ENCODE assay signal across 8 cellular contexts in genomic region chr11:62337682-62338181, GRCh38. TPM values are rescaled to one million over a fixed set of nuclear protein-coding genes. Genes with fewer than 3 reads are reported as not detected.
DNase-seq lines count a peak whose midpoint lies in the region; ATAC-seq and TF ChIP-seq lines count a peak whose summit lies in the region.

No MANE protein-coding gene starts in this region.

- no peak for TF ChIP-seq CTCF in Panc1 (IDR thresholded peaks at IDR 0.05)
- no peak for TF ChIP-seq CTCF in chondrocyte (IDR thresholded peaks at IDR 0.05)
- no peak for TF ChIP-seq CTCF in lower leg skin (IDR thresholded peaks at IDR 0.05)

- POLR2A ChIA-PET in Panc1 (lab: Charles Lee), result no interaction called here

- no peak overlapping the region for H3K27ac Mint-ChIP-seq in chondrocyte (ENCODE audit: unreplicated experiment)

- H3K36me3 ChIP-seq in Panc1 (ENCODE audit: control insufficient read depth, insufficient read depth, low read length), result no peaks in the 10 kb centered on the region; the same call in 1 of the 2 replicates

- H3K36me3 Mint-ChIP-seq in chondrocyte (ENCODE audit: low read depth), result no peaks in the 10 kb centered on the region

- no peaks in the 10 kb centered on the region for H3K9me3 Mint-ChIP-seq in chondrocyte (ENCODE audit: low read depth)

- DNase-seq in AG08396 (ENCODE audit: low spot score) (peak; percentile 28), Panc1 (ENCODE audit: low read depth, low spot score) (no peak), chondrocyte (ENCODE audit: low spot score) (peak; percentile 91), lower leg skin (ENCODE audit: low spot score in 2 of 2) (no peak), superior temporal gyrus (ENCODE audit: extremely low spot score) (peak; percentile 61), DMS153 (lab: John Stamatoyannopoulos, UW) (no peak)

- TF ChIP-seq POLR2A in lower leg skin (IDR thresholded peaks at IDR 0.05), result no peak

- H3K4me3 Mint-ChIP-seq in chondrocyte (ENCODE audit: unreplicated experiment), result peak overlapping the region; percentile 85

- ATAC-seq in GM19397 (IDR thresholded peaks at IDR 0.05; ENCODE audit: unreplicated experiment) (peak; percentile 22), Panc1 (peak; percentile 75), HG02571 (IDR thresholded peaks at IDR 0.05; ENCODE audit: unreplicated experiment) (no peak)

- H3K9me3 ChIP-seq in Panc1 (ENCODE audit: control insufficient read depth, insufficient read depth, low read depth, low read length), result no peaks in the 10 kb centered on the region

- H3K27ac ChIP-seq in Panc1 (ENCODE audit: low read length), result peak overlapping the region; percentile 73

- in situ Hi-C loops in Panc1 (cut with HindIII; ENCODE audit: low pct_unique_long_range_greater_than_20kb, low sequenced_read_pairs), result no loop called here

- no peaks in the 10 kb centered on the region; the same call in 1 of the 2 replicates for H3K27me3 ChIP-seq in Panc1 (ENCODE audit: control insufficient read depth, insufficient read depth, low read length)

- WGBS in lower leg skin, 2 donors, result 0 to 1% methylated on average over 47 to 48 of the region's 50 CpGs

- intact Hi-C loops in Panc1 (cut with micrococcal nuclease; ENCODE audit: unreplicated experiment), result no loop called here
- intact Hi-C loops in lower leg skin (cut with DNase I; ENCODE audit: low total_unique reads), result no loop called here

- H3K4me1 ChIP-seq in Panc1 (ENCODE audit: control insufficient read depth, insufficient read depth, low read length), result no peaks in the 10 kb centered on the region

- peak overlapping the region; percentile 68 to 79 for H3K4me3 ChIP-seq in Panc1 (ENCODE audit: low read depth in 2 of 2, low read length in 2 of 2)
- peak overlapping the region; percentile 60 for H3K4me3 ChIP-seq in lower leg skin (ENCODE audit: low read depth, poor library complexity, severe bottlenecking)

- CTCF ChIA-PET in Panc1 (lab: Charles Lee), result no interaction called here

- no TSS peak for BruUV-seq in Panc1 (replicated peaks; lab: Mats Ljungman, UMichigan)

- H3K4me1 Mint-ChIP-seq in chondrocyte (ENCODE audit: low read depth), result peaks cover 6% of the 10 kb centered on the region

- H3K27me3 Mint-ChIP-seq in chondrocyte (ENCODE audit: low read depth), result peaks cover 33% of the 10 kb centered on the region

RNA-seq across cellular contexts. Expression of gene ASRGL1, which starts 0.5 kb away (rescaled TPM):
- 43.2 TPM for total RNA-seq in Panc1 (2021; ENCODE audit: unreplicated experiment)
- polyA plus RNA-seq in Panc1 (2012; ENCODE audit: insufficient read length), result 39.8 TPM
- 3.5 to 6.2 TPM (median 6.0 TPM) in 3 replicates for total RNA-seq in chondrocyte
- 10 to 100 TPM in 1 of 4 donors, 1 to 10 TPM in 2, under 1 TPM in 1; 0.38 to 12.6 (median 2.8) TPM for total RNA-seq in lower leg skin

RNA-seq across cellular contexts. Expression of gene SCGB1D4, which starts 38.9 kb away (rescaled TPM):
- total RNA-seq in Panc1 (2021; ENCODE audit: unreplicated experiment), result not detected
- not detected for polyA plus RNA-seq in Panc1 (2012; ENCODE audit: insufficient read length)
- not detected in 3 replicates for total RNA-seq in chondrocyte
- total RNA-seq in lower leg skin, result not detected

Comparison
In these comparisons a context has a peak if more than half of its experiments do, and no peak if none do; other contexts are left out.
1. DNase-seq: peak in AG08396 (single experiment), chondrocyte (single experiment) and superior temporal gyrus (single experiment); none in Panc1 (single experiment), lower leg skin (0 of 2) and DMS153 (single experiment).